18 cellular contexts compared by ENCODE assay signal in genomic region chrY:14301552-14301951, GRCh38.
DNase-seq lines count a peak whose midpoint lies in the region; ATAC-seq and TF ChIP-seq lines count a peak whose summit lies in the region.
"Had no signal": no experiment of that assay in that cellular context is flagged by ENCODE, and none has a peak within 500 bp of the region (broad histone marks: within the 10 kb centered on the region; RNA-seq: fewer than 3 reads in every experiment).

No MANE protein-coding gene starts in this region.

- peak overlapping the region; percentile 65 for H3K27ac ChIP-seq in KOPT-K1 (ENCODE audit: low read depth, low read length, poor library complexity, severe bottlenecking)
- H3K27ac ChIP-seq in gastroesophageal sphincter = no peak overlapping the region
- no peak overlapping the region for H3K27ac ChIP-seq in SK-N-SH (ENCODE audit: low read depth in 2 of 2, low read length in 1 of 2)
- H3K27ac ChIP-seq: C4-2B had no signal

- H3K27me3 ChIP-seq in gastroesophageal sphincter (no peaks in the 10 kb centered on the region), SK-N-SH (ENCODE audit: insufficient read depth) (no peaks in the 10 kb centered on the region)

- H3K9me3 ChIP-seq in KOPT-K1 (ENCODE audit: insufficient read depth, low read length, poor library complexity, severe bottlenecking) (no peaks in the 10 kb centered on the region), gastroesophageal sphincter (no peaks in the 10 kb centered on the region), SK-N-SH (no peaks in the 10 kb centered on the region)

- H3K4me1 ChIP-seq in gastroesophageal sphincter (no peaks in the 10 kb centered on the region), SK-N-SH (ENCODE audit: control insufficient read depth in 1 of 2, insufficient read depth in 2 of 2, low read depth in 1 of 2, low read length in 1 of 2) (no peaks in the 10 kb centered on the region)

- no peak overlapping the region for H2AFZ ChIP-seq in SK-N-SH (ENCODE audit: low read depth)

- no peak overlapping the region for H3K4me3 ChIP-seq in epithelial cell of esophagus (ENCODE audit: low read length)
- no peak overlapping the region for H3K4me3 ChIP-seq in gastroesophageal sphincter
- H3K4me3 ChIP-seq in SK-N-SH (ENCODE audit: low read depth in 2 of 2, low read length in 1 of 2) = no peak overlapping the region

- no peaks in the 10 kb centered on the region for H3K36me3 ChIP-seq in KOPT-K1 (ENCODE audit: insufficient read depth, low read length)
- no peaks in the 10 kb centered on the region for H3K36me3 ChIP-seq in gastroesophageal sphincter
- no peaks in the 10 kb centered on the region for H3K36me3 ChIP-seq in SK-N-SH (replicated peaks in 1 of 2; ENCODE audit: control insufficient read depth in 1 of 2, insufficient read depth in 2 of 2, low read length in 1 of 2)

- DNase-seq in activated T-cell treated with anti-CD3 and anti-CD28 coated beads for 24 hours (ENCODE audit: low read depth) = peak; percentile 7
- DNase-seq in activated T-cell treated with anti-CD3 and anti-CD28 coated beads, Interleukin-2, amount 50 U/mL, for 1 hour = no peak
- peak; percentile 27 for DNase-seq in A172 (ENCODE audit: low spot score)
- peak; percentile 7 for DNase-seq in epithelial cell of esophagus (ENCODE audit: low read depth)
- DNase-seq in SK-N-SH = no peak
- DNase-seq: GF-D8, Karpas-422, MM.1S, NCI-H1092 treated with DMSO at 0.1 percent for 48 hours, NCI-H1694 treated with DMSO at 0.1 percent for 48 hours, NCI-H2107, NCI-H2227 treated with DMSO at 0.1 percent for 48 hours, NCI-H524 had no signal

- TF ChIP-seq RAD21 in SK-N-SH (IDR thresholded peaks at IDR 0.05; ENCODE audit: low read length) = no peak

- H3K9me2 ChIP-seq in SK-N-SH = no peaks in the 10 kb centered on the region

- no peaks in the 10 kb centered on the region for H4K20me1 ChIP-seq in SK-N-SH (ENCODE audit: insufficient read depth)

- CTCF ChIA-PET in SK-N-SH (lab: Yijun Ruan, JAX) = no interaction called here

- TF ChIP-seq CTCF in epithelial cell of esophagus (IDR thresholded peaks at IDR 0.05; ENCODE audit: insufficient read depth, low read depth, low read length, missing control alignments) (no peak), gastroesophageal sphincter (IDR thresholded peaks at IDR 0.05) (no peak), SK-N-SH (IDR thresholded peaks at IDR 0.05) (no peak)

- no peak overlapping the region for H3K4me2 ChIP-seq in SK-N-SH

- no peak for ATAC-seq in gastroesophageal sphincter
- ATAC-seq: HCT116, Panc1 had no signal

- TF ChIP-seq POLR2A in gastroesophageal sphincter (IDR thresholded peaks at IDR 0.05) = no peak

- POLR2A ChIA-PET in SK-N-SH (lab: Yijun Ruan, JAX) = no interaction called here

- WGBS in gastroesophageal sphincter (ENCODE audit: low coverage in 1 of 2), 2 donors = 71% methylated on average over 3 of the region's 3 CpGs; no CpG with 5 or more reads in 1 of the 2 donors
- WGBS in SK-N-SH (ENCODE audit: low lambda C conversion rate) = no CpG with 5 or more reads among the region's 3 CpGs

- TF ChIP-seq EP300 in gastroesophageal sphincter (IDR thresholded peaks at IDR 0.05) = no peak
- TF ChIP-seq EP300 in SK-N-SH (IDR thresholded peaks at IDR 0.05; ENCODE audit: borderline replicate concordance in 1 of 2, low read depth in 1 of 2, low read length in 1 of 2) = no peak

- no peaks in the 10 kb centered on the region for H3K79me2 ChIP-seq in SK-N-SH (ENCODE audit: insufficient read depth)

- no peak overlapping the region for H3K9ac ChIP-seq in SK-N-SH

- no peaks in the 10 kb centered on the region for H3F3A ChIP-seq in SK-N-SH (replicated peaks; ENCODE audit: insufficient read depth)

TF ChIP-seq in SK-N-SH, 30 proteins besides CTCF, POLR2A, EP300 and RAD21:
- TF ChIP-seq YY1 (IDR thresholded peaks at IDR 0.05; ENCODE audit: low read depth) (no peak), MAX (IDR thresholded peaks at IDR 0.05; ENCODE audit: low read depth) (no peak), SIN3A (IDR thresholded peaks at IDR 0.05; ENCODE audit: borderline replicate concordance, low read depth, low read length) (no peak), TAF1 (IDR thresholded peaks at IDR 0.05; ENCODE audit: borderline replicate concordance, low read depth, low read length) (no peak), RCOR1 (IDR thresholded peaks at IDR 0.05; ENCODE audit: low read length) (no peak), MXI1 (IDR thresholded peaks at IDR 0.05; ENCODE audit: low read depth, low read length) (no peak), SMC3 (IDR thresholded peaks at IDR 0.05; ENCODE audit: low read depth, low read length) (no peak), CHD2 (IDR thresholded peaks at IDR 0.05; ENCODE audit: low read length, partially characterized antibody) (no peak), USF1 (IDR thresholded peaks at IDR 0.05; ENCODE audit: borderline replicate concordance, low read depth) (no peak), FOXM1 (IDR thresholded peaks at IDR 0.05; ENCODE audit: low read depth) (no peak), FOXJ3 (CRISPR knock-in tag; IDR thresholded peaks at IDR 0.05) (no peak), NFIC (IDR thresholded peaks at IDR 0.05; ENCODE audit: borderline replicate concordance) (no peak), IRF3 (IDR thresholded peaks at IDR 0.05; ENCODE audit: low read depth, low read length) (no peak), FOSL2 (IDR thresholded peaks at IDR 0.05; ENCODE audit: borderline replicate concordance, low read depth) (no peak), NRF1 (IDR thresholded peaks at IDR 0.05; ENCODE audit: low read depth, low read length) (no peak)
- TF ChIP-seq, protein P1, sequence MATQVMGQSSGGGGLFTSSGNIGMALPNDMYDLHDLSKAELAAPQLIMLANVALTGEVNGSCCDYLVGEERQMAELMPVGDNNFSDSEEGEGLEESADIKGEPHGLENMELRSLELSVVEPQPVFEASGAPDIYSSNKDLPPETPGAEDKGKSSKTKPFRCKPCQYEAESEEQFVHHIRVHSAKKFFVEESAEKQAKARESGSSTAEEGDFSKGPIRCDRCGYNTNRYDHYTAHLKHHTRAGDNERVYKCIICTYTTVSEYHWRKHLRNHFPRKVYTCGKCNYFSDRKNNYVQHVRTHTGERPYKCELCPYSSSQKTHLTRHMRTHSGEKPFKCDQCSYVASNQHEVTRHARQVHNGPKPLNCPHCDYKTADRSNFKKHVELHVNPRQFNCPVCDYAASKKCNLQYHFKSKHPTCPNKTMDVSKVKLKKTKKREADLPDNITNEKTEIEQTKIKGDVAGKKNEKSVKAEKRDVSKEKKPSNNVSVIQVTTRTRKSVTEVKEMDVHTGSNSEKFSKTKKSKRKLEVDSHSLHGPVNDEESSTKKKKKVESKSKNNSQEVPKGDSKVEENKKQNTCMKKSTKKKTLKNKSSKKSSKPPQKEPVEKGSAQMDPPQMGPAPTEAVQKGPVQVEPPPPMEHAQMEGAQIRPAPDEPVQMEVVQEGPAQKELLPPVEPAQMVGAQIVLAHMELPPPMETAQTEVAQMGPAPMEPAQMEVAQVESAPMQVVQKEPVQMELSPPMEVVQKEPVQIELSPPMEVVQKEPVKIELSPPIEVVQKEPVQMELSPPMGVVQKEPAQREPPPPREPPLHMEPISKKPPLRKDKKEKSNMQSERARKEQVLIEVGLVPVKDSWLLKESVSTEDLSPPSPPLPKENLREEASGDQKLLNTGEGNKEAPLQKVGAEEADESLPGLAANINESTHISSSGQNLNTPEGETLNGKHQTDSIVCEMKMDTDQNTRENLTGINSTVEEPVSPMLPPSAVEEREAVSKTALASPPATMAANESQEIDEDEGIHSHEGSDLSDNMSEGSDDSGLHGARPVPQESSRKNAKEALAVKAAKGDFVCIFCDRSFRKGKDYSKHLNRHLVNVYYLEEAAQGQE (IDR thresholded peaks at IDR 0.05; ENCODE audit: low read depth, low read length) = no peak

Comparison
In these comparisons a context has a peak if more than half of its experiments do, and no peak if none do; other contexts are left out.
1. DNase-seq: peak in activated T-cell treated with anti-CD3 and anti-CD28 coated beads for 24 hours (single experiment), A172 (single experiment) and epithelial cell of esophagus (single experiment); none in activated T-cell treated with anti-CD3 and anti-CD28 coated beads, Interleukin-2, amount 50 U/mL, for 1 hour (single experiment) and SK-N-SH (single experiment).